8 cellular contexts compared by ENCODE assay signal in genomic region chr2:231926761-231927565, GRCh38. TPM values are rescaled to one million over a fixed set of nuclear protein-coding genes. Genes with fewer than 3 reads are reported as not detected.
DNase-seq lines count a peak whose midpoint lies in the region; ATAC-seq and TF ChIP-seq lines count a peak whose summit lies in the region.

No MANE protein-coding gene starts in this region.

- POLR2A ChIA-PET in RWPE1 (lab: Yijun Ruan, JAX; ENCODE audit: low non-redundant PET) = no interaction called here

- no peaks in the 10 kb centered on the region for H3K36me3 Mint-ChIP-seq in natural killer cell treated with Interleukin-12 subunit alpha and Interleukin-12 subunit beta and Interleukin-15 and Interleukin-18, amount 100 ng/mL, for 72 hours

- intact Hi-C loops in Right ventricle myocardium inferior (cut with DNase I) (loop anchor here (5.0 kb wide), 2 partner anchors 400 to 510 kb away; no protein-coding TSS in a partner anchor), Right ventricle myocardium superior (cut with DNase I) (loop anchor here (5.0 kb wide), 1 partner anchor 215 kb away; no protein-coding TSS in a partner anchor)

- H3K27ac Mint-ChIP-seq in natural killer cell treated with Interleukin-12 subunit alpha and Interleukin-12 subunit beta and Interleukin-15 and Interleukin-18, amount 100 ng/mL, for 72 hours = no peak overlapping the region

- peaks cover 34 to 36% of the 10 kb centered on the region in 2 donors for H3K27me3 Mint-ChIP-seq in natural killer cell treated with Interleukin-12 subunit alpha and Interleukin-12 subunit beta and Interleukin-15 and Interleukin-18, amount 100 ng/mL, for 72 hours

- peak overlapping the region; percentile 57 for H3K4me3 Mint-ChIP-seq in natural killer cell treated with Interleukin-12 subunit alpha and Interleukin-12 subunit beta and Interleukin-15 and Interleukin-18, amount 100 ng/mL, for 72 hours

- no peaks in the 10 kb centered on the region for H3K4me1 Mint-ChIP-seq in natural killer cell treated with Interleukin-12 subunit alpha and Interleukin-12 subunit beta and Interleukin-15 and Interleukin-18, amount 100 ng/mL, for 72 hours (ENCODE audit: low read depth in 2 of 2)

- peak; percentile 58 for DNase-seq in Right ventricle myocardium inferior (ENCODE audit: missing footprints)
- no peak for DNase-seq in Right ventricle myocardium superior
- DNase-seq in RWPE1 (ENCODE audit: low spot score) = peak; percentile 34
- no peak for DNase-seq in epithelial cell of proximal tubule (ENCODE audit: low read depth)
- peak; percentile 59 for DNase-seq in natural killer cell treated with Interleukin-12 subunit alpha and Interleukin-12 subunit beta and Interleukin-15 and Interleukin-18, amount 100 ng/mL, for 72 hours (ENCODE audit: low spot score)
- no peak for DNase-seq in T-helper 9 cell
- no peak for DNase-seq in effector CD4-positive, alpha-beta T cell

- H3K27ac ChIP-seq in RWPE1 = no peak overlapping the region

- H3K4me3 ChIP-seq in epithelial cell of proximal tubule (ENCODE audit: low read depth, low read length) = peak overlapping the region; percentile 46

- H3K9me3 Mint-ChIP-seq in natural killer cell treated with Interleukin-12 subunit alpha and Interleukin-12 subunit beta and Interleukin-15 and Interleukin-18, amount 100 ng/mL, for 72 hours = no peaks in the 10 kb centered on the region

- CTCF ChIA-PET in RWPE1 (lab: Yijun Ruan, JAX) = interaction anchor here (0.7 to 4.3 kb wide), 8 partner anchors 11 to 582 kb away, joined by 4 to 43 read pairs (median 4); no protein-coding TSS in a partner anchor

- TF ChIP-seq CTCF in RWPE1 (conservative IDR thresholded peaks at IDR 0.05; ENCODE audit: low read depth) (no peak), epithelial cell of proximal tubule (conservative IDR thresholded peaks at IDR 0.05; ENCODE audit: low read depth, low read length) (peak; percentile 19)

- no peak for ATAC-seq in Right ventricle myocardium inferior
- ATAC-seq in Right ventricle myocardium superior (ENCODE audit: poor library complexity) = no peak
- no peak for ATAC-seq in natural killer cell treated with Interleukin-12 subunit alpha and Interleukin-12 subunit beta and Interleukin-15 and Interleukin-18, amount 100 ng/mL, for 72 hours
- ATAC-seq in GM21723 (IDR thresholded peaks at IDR 0.05; ENCODE audit: unreplicated experiment) = no peak

RNA-seq across cellular contexts. Expression of gene NPPC, which starts 0.8 kb away (rescaled TPM):
- 16.1 TPM for total RNA-seq in Right ventricle myocardium inferior
- total RNA-seq in Right ventricle myocardium superior = 7.7 TPM
- not detected in 2 replicates for total RNA-seq in epithelial cell of proximal tubule
- total RNA-seq in natural killer cell treated with Interleukin-12 subunit alpha and Interleukin-12 subunit beta and Interleukin-15 and Interleukin-18, amount 100 ng/mL, for 72 hours = 1 to 10 TPM; 2.7 to 4.2 TPM

RNA-seq across cellular contexts. Expression of gene DIS3L2, which starts 34.5 kb away (rescaled TPM):
- total RNA-seq in Right ventricle myocardium inferior (16.9 TPM), Right ventricle myocardium superior (17.6 TPM), epithelial cell of proximal tubule (23.9 and 31.6 TPM in 2 replicates)
- total RNA-seq in natural killer cell treated with Interleukin-12 subunit alpha and Interleukin-12 subunit beta and Interleukin-15 and Interleukin-18, amount 100 ng/mL, for 72 hours = 10 to 100 TPM; 38.8 to 76.0 TPM

Comparison
In these comparisons a context has a peak if more than half of its experiments do, and no peak if none do; other contexts are left out.
1. DNase-seq: peak in Right ventricle myocardium inferior (single experiment), RWPE1 (single experiment) and natural killer cell treated with Interleukin-12 subunit alpha and Interleukin-12 subunit beta and Interleukin-15 and Interleukin-18, amount 100 ng/mL, for 72 hours (single experiment); none in Right ventricle myocardium superior (single experiment), epithelial cell of proximal tubule (single experiment), T-helper 9 cell (single experiment) and effector CD4-positive, alpha-beta T cell (single experiment).